In genomic region chr17:12104831-12105230, GRCh38 we compare ENCODE assay signal across 23 cellular contexts.
"Had no signal": no experiment of that assay in that cellular context is flagged by ENCODE, and none has a peak within 500 bp of the region (broad histone marks: within the 10 kb centered on the region; RNA-seq: fewer than 3 reads in every experiment).

No MANE protein-coding gene starts in this region.

- H3K4me1 ChIP-seq: colonic mucosa, upper lobe of right lung, vagina had no signal

- H3K4me3 ChIP-seq: colonic mucosa, hepatocyte, mucosa of descending colon, ovary, tibial nerve, upper lobe of right lung, vagina had no signal

- DNase-seq: cerebellar nuclear complex; colonic mucosa; effector CD4-positive, alpha-beta T cell; endodermal cell; foreskin melanocyte; head of caudate nucleus; left colon; left ventricle myocardium superior; mesendoderm; mucosa of descending colon; naive thymus-derived CD8-positive, alpha-beta T cell; ovary; right cardiac atrium; stimulated activated CD4-positive, alpha-beta T cell treated with anti-CD3 and anti-CD28 coated beads, Interleukin-4, amount 100 ng/mL, for 1 hour; stimulated activated CD8-positive, alpha-beta memory T cell treated with anti-CD3 and anti-CD28 coated beads, Interleukin-4, amount 100 ng/mL, for 48 hours; upper lobe of right lung had no signal

- H3K36me3 ChIP-seq: colonic mucosa, ovary, vagina had no signal

- H3K4me2 ChIP-seq: hepatocyte had no signal

- H3K9me3 Mint-ChIP-seq: naive thymus-derived CD8-positive, alpha-beta T cell; stimulated activated effector memory CD8-positive, alpha-beta T cell treated with anti-CD3 and anti-CD28 coated beads, Interleukin-12 subunit alpha, Interleukin-12 subunit beta, amount 100 ng/mL, for 72 hours; stimulated activated naive CD8-positive, alpha-beta T cell treated with anti-CD3 and anti-CD28 coated beads, Interleukin-15, Interleukin-2, amounts not matched to agents 100 ng/mL and 50 ng/mL, for 24 hours had no signal

- H3K27me3 Mint-ChIP-seq: naive thymus-derived CD8-positive, alpha-beta T cell; progenitor cell of endocrine pancreas; stimulated activated naive CD8-positive, alpha-beta T cell treated with anti-CD3 and anti-CD28 coated beads, Interleukin-15, Interleukin-2, amounts not matched to agents 100 ng/mL and 50 ng/mL, for 24 hours had no signal

- H3K27ac ChIP-seq: colonic mucosa, hepatocyte, ovary, tibial nerve, upper lobe of right lung, vagina had no signal

- H3K27me3 ChIP-seq: colonic mucosa, hepatocyte, ovary, tibial nerve, upper lobe of right lung, vagina had no signal

- H3K27ac Mint-ChIP-seq: progenitor cell of endocrine pancreas; stimulated activated effector memory CD8-positive, alpha-beta T cell treated with anti-CD3 and anti-CD28 coated beads, Interleukin-12 subunit alpha, Interleukin-12 subunit beta, amount 100 ng/mL, for 72 hours; stimulated activated naive CD8-positive, alpha-beta T cell treated with anti-CD3 and anti-CD28 coated beads, Interleukin-15, Interleukin-2, amounts not matched to agents 100 ng/mL and 50 ng/mL, for 24 hours had no signal

- H3K4me3 Mint-ChIP-seq: endodermal cell; naive thymus-derived CD8-positive, alpha-beta T cell; neural crest cell; stimulated activated effector memory CD8-positive, alpha-beta T cell treated with anti-CD3 and anti-CD28 coated beads, Interleukin-12 subunit alpha, Interleukin-12 subunit beta, amount 100 ng/mL, for 72 hours; stimulated activated naive CD8-positive, alpha-beta T cell treated with anti-CD3 and anti-CD28 coated beads, Interleukin-15, Interleukin-2, amounts not matched to agents 100 ng/mL and 50 ng/mL, for 24 hours had no signal

- H2AFZ ChIP-seq: hepatocyte had no signal

- H3K9me3 ChIP-seq: colonic mucosa, mucosa of descending colon, ovary, tibial nerve, upper lobe of right lung, vagina had no signal

- ATAC-seq: left colon; left ventricle myocardium superior; mucosa of descending colon; naive thymus-derived CD8-positive, alpha-beta T cell; right cardiac atrium; stimulated activated effector memory CD8-positive, alpha-beta T cell treated with anti-CD3 and anti-CD28 coated beads, Interleukin-12 subunit alpha, Interleukin-12 subunit beta, amount 100 ng/mL, for 72 hours; upper lobe of right lung had no signal
